Comparison of ENCODE assay signal across 16 cellular contexts in the genomic region with DNA sequence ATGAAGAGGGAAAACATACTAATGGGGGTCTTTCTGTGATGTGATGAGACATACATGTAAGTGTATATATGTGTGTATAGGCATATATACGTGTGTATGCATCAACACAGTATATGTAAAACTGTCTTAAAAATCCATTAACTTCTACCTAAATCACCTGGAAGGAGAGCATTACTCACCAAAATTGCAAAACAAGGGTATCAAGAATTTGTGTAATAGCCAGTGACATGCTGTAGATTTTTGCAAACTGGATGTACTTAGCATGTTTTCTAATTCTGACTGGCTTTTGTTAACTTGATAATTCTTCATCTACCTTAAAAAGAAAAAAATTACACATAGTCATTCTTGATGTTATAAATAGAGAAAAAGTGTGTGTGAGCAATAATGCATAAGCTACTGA.
"Had no signal": no experiment of that assay in that cellular context is flagged by ENCODE, and none has a peak within 500 bp of the region (broad histone marks: within the 10 kb centered on the region; RNA-seq: fewer than 3 reads in every experiment).

No MANE protein-coding gene starts in this region.

- H3K36me3 ChIP-seq: heart left ventricle, prostate gland, spleen, stomach had no signal

- H3K4me3 ChIP-seq: heart left ventricle, prostate gland, spleen, stomach had no signal

- H3K4me1 ChIP-seq: heart left ventricle, parathyroid adenoma, prostate gland, spleen, stomach had no signal

- ATAC-seq: effector memory CD8-positive, alpha-beta T cell; heart left ventricle; naive thymus-derived CD4-positive, alpha-beta T cell; sciatic nerve; stimulated activated naive B cell treated with anti-CD40 and anti-IgM and Interleukin-4, amounts not matched to agents 10 μg/mL and 1 μg/mL and 100 μg/mL, for 72 hours had no signal

- DNase-seq: effector memory CD8-positive, alpha-beta T cell; heart left ventricle; hippocampal formation; kidney glomerular epithelial cell; naive thymus-derived CD4-positive, alpha-beta T cell; nephron progenitor cell; spleen; stimulated activated CD4-positive, alpha-beta T cell treated with anti-CD3 and anti-CD28 coated beads, Interleukin-15, amount 100 ng/mL, for 24 hours; stimulated activated CD4-positive, alpha-beta T cell treated with anti-CD3 and anti-CD28 coated beads, Interleukin-2, amount 100 ng/mL, for 24 hours; stimulated activated CD4-positive, alpha-beta T cell treated with anti-CD3 and anti-CD28 coated beads, Interleukin-4, amount 100 ng/mL, for 4 hours; stimulated activated naive B cell treated with anti-CD40 and anti-IgM and Interleukin-4, amounts not matched to agents 10 μg/mL and 1 μg/mL and 100 μg/mL, for 72 hours; stomach; substantia nigra had no signal

- H3K27me3 ChIP-seq: heart left ventricle, spleen, stomach had no signal

- H3K9ac ChIP-seq: parathyroid adenoma had no signal

- H3K9me3 ChIP-seq: heart left ventricle, prostate gland, spleen, stomach had no signal

- H2AFZ ChIP-seq: parathyroid adenoma had no signal

- H3K27ac ChIP-seq: heart left ventricle, parathyroid adenoma, prostate gland, spleen, stomach had no signal
